In genomic region chr19:8589177-8589714, GRCh38 we compare ENCODE assay signal across 26 cellular contexts. TPM values are rescaled to one million over a fixed set of nuclear protein-coding genes. Genes with fewer than 3 reads are reported as not detected.
DNase-seq lines count a peak whose midpoint lies in the region; ATAC-seq, FAIRE-seq and TF ChIP-seq lines count a peak whose summit lies in the region.
"Had no signal": no experiment of that assay in that cellular context is flagged by ENCODE, and none has a peak within 500 bp of the region (broad histone marks: within the 10 kb centered on the region; RNA-seq: fewer than 3 reads in every experiment).

No MANE protein-coding gene starts in this region.

- in situ Hi-C loops in K562 (cut with MboI): no loop called here

- no peaks in the 10 kb centered on the region for H3K27me3 ChIP-seq in right cardiac atrium (ENCODE audit: control insufficient read depth, insufficient read depth)
- H3K27me3 ChIP-seq in K562 (ENCODE audit: control insufficient read depth in 2 of 2, insufficient read depth in 2 of 2, low read length in 2 of 2): peaks cover 9 to 28% of the 10 kb centered on the region in 2 experiments; a peak in 3 of 5 replicates
- peaks cover 39% of the 10 kb centered on the region for H3K27me3 ChIP-seq in neural progenitor cell
- peaks cover 3% of the 10 kb centered on the region for H3K27me3 ChIP-seq in osteoblast (ENCODE audit: insufficient read depth, low read length)
- H3K27me3 ChIP-seq: BE2C, BLaER1 had no signal

- H3K4me1 ChIP-seq in right cardiac atrium (ENCODE audit: control insufficient read depth, insufficient read depth, low read length) (no peaks in the 10 kb centered on the region), K562 (replicated peaks in 1 of 2; ENCODE audit: control insufficient read depth in 2 of 2, insufficient read depth in 2 of 2, low read length in 2 of 2) (peaks cover 6 to 41% of the 10 kb centered on the region in 2 experiments; a peak in 4 of 5 replicates), neural progenitor cell (peaks cover 3% of the 10 kb centered on the region), osteoblast (ENCODE audit: insufficient read depth, low read length) (peaks cover 8% of the 10 kb centered on the region)
- H3K4me1 ChIP-seq: BE2C had no signal

- 89% methylated on average over 32 of the region's 32 CpGs for WGBS in right cardiac atrium
- WGBS in K562 (ENCODE audit: insufficient coverage, low coverage, missing lambda C conversion rate): 4% methylated on average over 24 of the region's 32 CpGs

- no peak for FAIRE-seq in K562 (lab: Jason Lieb, UNC)
- FAIRE-seq: A204.1, G401.6, GM12891, GM19239 had no signal

- H3K27ac ChIP-seq in right cardiac atrium (ENCODE audit: low read length) (no peak overlapping the region), K562 (ENCODE audit: extremely low read depth, low read depth, low read length) (no peak overlapping the region), neural progenitor cell (no peak overlapping the region), osteoblast (ENCODE audit: low read depth, low read length) (no peak overlapping the region)
- H3K27ac ChIP-seq: BLaER1 had no signal

- peaks cover 6% of the 10 kb centered on the region for H3K4me1 Mint-ChIP-seq in neural progenitor cell

- no peak for TF ChIP-seq POLR2A in K562 (conservative IDR thresholded peaks at IDR 0.05)

- H3K4me3 ChIP-seq in right cardiac atrium (ENCODE audit: low read length) (no peak overlapping the region), K562 (no peak overlapping the region), neural progenitor cell (no peak overlapping the region), osteoblast (ENCODE audit: insufficient read depth, low read length) (no peak overlapping the region)
- H3K4me3 ChIP-seq: BLaER1 had no signal

- intact Hi-C loops in right cardiac atrium (cut with DNase I): no loop called here
- intact Hi-C loops in cardiac septum (cut with DNase I): no loop called here
- intact Hi-C loops in K562 (cut with micrococcal nuclease): no loop called here

- H2AFZ ChIP-seq in K562 (ENCODE audit: low read depth, low read length) (no peak overlapping the region), neural progenitor cell (replicated peaks) (no peak overlapping the region), osteoblast (ENCODE audit: low read length) (no peak overlapping the region)

- no peaks in the 10 kb centered on the region for H3K9me1 ChIP-seq in K562 (ENCODE audit: control insufficient read depth, insufficient read depth, low read length)

- no peak for TF ChIP-seq RAD21 in K562 (CRISPR knock-in tag; conservative IDR thresholded peaks at IDR 0.05 in 1 of 2, IDR thresholded peaks at IDR 0.05 in 1 of 2)

- TF ChIP-seq CTCF in K562 (IDR thresholded peaks at IDR 0.05 in 2 of 3, conservative IDR thresholded peaks at IDR 0.05 in 1 of 3; ENCODE audit: insufficient read depth in 2 of 3, low read depth in 1 of 3, low read length in 3 of 3) (no peak), neural progenitor cell (IDR thresholded peaks at IDR 0.05) (no peak), osteoblast (IDR thresholded peaks at IDR 0.05; ENCODE audit: extremely low read depth, low read depth, low read length) (no peak)

- peaks cover 18% of the 10 kb centered on the region for H3K27me3 Mint-ChIP-seq in neural progenitor cell (ENCODE audit: insufficient read depth, low read depth)
- H3K27me3 Mint-ChIP-seq: CD4-positive, alpha-beta memory T cell had no signal

- H4K20me1 ChIP-seq in K562 (replicated peaks; ENCODE audit: control insufficient read depth, insufficient read depth, low read length) (peaks cover 8% of the 10 kb centered on the region; the same call in 1 of the 2 replicates), neural progenitor cell (ENCODE audit: low read depth) (no peaks in the 10 kb centered on the region), osteoblast (ENCODE audit: insufficient read depth, low read length) (no peaks in the 10 kb centered on the region)

- H3K79me2 ChIP-seq in K562 (ENCODE audit: control insufficient read depth, insufficient read depth, low read length): no peaks in the 10 kb centered on the region
- H3K79me2 ChIP-seq in neural progenitor cell (ENCODE audit: low read depth): no peaks in the 10 kb centered on the region
- H3K79me2 ChIP-seq in osteoblast (ENCODE audit: insufficient read depth, low read length): no peaks in the 10 kb centered on the region

- CTCF ChIA-PET in K562 (lab: Yijun Ruan, JAX; ENCODE audit: low intra/inter-chr PET ratio): no interaction called here

- BruUV-seq in K562 (replicated peaks; lab: Mats Ljungman, UMichigan): no TSS peak

- H3F3A ChIP-seq in neural progenitor cell (ENCODE audit: low read depth): peaks cover 10% of the 10 kb centered on the region

- H3K9me3 Mint-ChIP-seq in neural progenitor cell: peaks cover 6% of the 10 kb centered on the region

- peaks cover 2% of the 10 kb centered on the region for H3K36me3 Mint-ChIP-seq in neural progenitor cell

- POLR2A ChIA-PET in K562 (lab: Yijun Ruan, JAX): no interaction called here

- DNase-seq in right cardiac atrium (peak in 2 of 3 donors; percentile 39 to 57), cardiac septum (ENCODE audit: low spot score) (no peak), K562 (ENCODE audit: extremely low read depth in 1 of 4, low spot score in 3 of 4) (no peak), neural progenitor cell (ENCODE audit: low spot score) (no peak), osteoblast (ENCODE audit: insufficient read length, low spot score, missing footprints) (peak; percentile 41), putamen (ENCODE audit: low spot score) (no peak), H4 (ENCODE audit: low spot score) (no peak)
- DNase-seq: 8988T; ACHN; BE2C; C1 segment of cervical spinal cord; CD4-positive, alpha-beta memory T cell; CD4-positive, CD25-positive, alpha-beta regulatory T cell; CD8-positive, alpha-beta memory T cell; COR-L47; DMS79 treated with DMSO at 0.1 percent for 48 hours; GF-D8 had no signal

- H3K36me3 ChIP-seq in K562 (ENCODE audit: control insufficient read depth, insufficient read depth, low read length) (no peaks in the 10 kb centered on the region), neural progenitor cell (no peaks in the 10 kb centered on the region), osteoblast (ENCODE audit: insufficient read depth, low read length) (no peaks in the 10 kb centered on the region)
- H3K36me3 ChIP-seq: BE2C had no signal

- H3K4me2 ChIP-seq in K562 (ENCODE audit: insufficient read depth, low read length) (no peak overlapping the region), neural progenitor cell (no peak overlapping the region), osteoblast (ENCODE audit: insufficient read depth, low read length) (no peak overlapping the region)
- H3K4me2 ChIP-seq: BLaER1 had no signal

- H3K9ac ChIP-seq in K562 (ENCODE audit: insufficient read depth in 1 of 2, low read depth in 2 of 2, low read length in 2 of 2): no peak overlapping the region; a peak in 1 of 4 replicates
- no peak overlapping the region for H3K9ac ChIP-seq in neural progenitor cell
- H3K9ac ChIP-seq: BLaER1 had no signal

- H3K27ac Mint-ChIP-seq in neural progenitor cell: no peak overlapping the region
- H3K27ac Mint-ChIP-seq: CD14-positive monocyte had no signal

- TF ChIP-seq EP300 in K562 (IDR thresholded peaks at IDR 0.05; ENCODE audit: low read length): no peak

- ATAC-seq in right cardiac atrium: no peak
- no peak for ATAC-seq in K562
- ATAC-seq in HG03159 (IDR thresholded peaks at IDR 0.05; ENCODE audit: unreplicated experiment): no peak

- H3K4me3 Mint-ChIP-seq in neural progenitor cell: peak overlapping the region; percentile 64
- H3K4me3 Mint-ChIP-seq: CD8-positive, alpha-beta memory T cell had no signal

- H3K9me3 ChIP-seq in right cardiac atrium (ENCODE audit: control insufficient read depth, low read length) (no peaks in the 10 kb centered on the region), K562 (replicated peaks; ENCODE audit: control insufficient read depth, insufficient read depth, low read depth, low read length) (no peaks in the 10 kb centered on the region; the same call in 1 of the 2 replicates), neural progenitor cell (ENCODE audit: low read depth) (no peaks in the 10 kb centered on the region), osteoblast (ENCODE audit: low read depth, low read length) (no peaks in the 10 kb centered on the region)
- H3K9me3 ChIP-seq: BE2C had no signal

RNA-seq across cellular contexts. Expression of gene MYO1F, which starts 12.0 kb away (rescaled TPM):
- total RNA-seq in right cardiac atrium (10 to 100 TPM; 11.3 to 23.2 (median 15.3) TPM), cardiac septum (9.0 TPM), K562 (2014; rRNA removed) (2.0 and 5.7 TPM in 2 replicates), K562 (2014; rRNA removed; fragmentation: Illumina TruSeq; extraction: Trizol) (2.6 and 2.8 TPM in 2 replicates), K562 (2015; rRNA removed; fragmentation: Illumina TruSeq; extraction: Trizol) (8.1 and 9.4 TPM in 2 replicates), K562 (2021) (4.5 and 6.0 TPM in 2 replicates), neural progenitor cell (ENCODE audit: low replicate concordance) (0.09 and 0.15 TPM in 2 replicates), osteoblast (under 0.01 and 0.72 TPM in 2 replicates)
- polyA plus RNA-seq in right cardiac atrium (9.3 TPM), K562 (2011; rRNA removed) (3.5 and 8.1 TPM in 2 replicates), K562 (2014; fragmentation: Illumina TruSeq; extraction: Trizol) (5.3 and 5.6 TPM in 2 replicates), K562 (2014; fragmentation: Nextera tagmentation; extraction: Ambion mirVana) (under 1 TPM; 0.78 to 0.82 TPM), K562 (2014; rRNA removed) (3.0 and 4.3 TPM in 2 replicates)
- total RNA-seq in K562 (2011; cell fraction: chromatin; rRNA removed; ENCODE audit: low replicate concordance): 5.4 and 19.9 TPM in 2 replicates
- total RNA-seq in K562 (2011; cell fraction: nucleolus; rRNA removed): 7.4 and 10.8 TPM in 2 replicates
- 7.2 and 14.7 TPM in 2 replicates for total RNA-seq in K562 (2011; cell fraction: nucleoplasm; rRNA removed)
- polyA plus RNA-seq in K562 (2011; cell fraction: cytosol; rRNA removed): 4.3 and 17.3 TPM in 2 replicates
- polyA plus RNA-seq in K562 (2011; cell fraction: nucleus; rRNA removed): 5.6 and 11.4 TPM in 2 replicates
- polyA plus RNA-seq in K562 (2012): 10.8 and 26.9 TPM in 2 replicates
- polyA minus RNA-seq in K562 (2011; rRNA and poly(A)+ RNA removed): 3.7 and 10.6 TPM in 2 replicates
- 5.9 and 10.6 TPM in 2 replicates for polyA minus RNA-seq in K562 (2011; cell fraction: cytosol; rRNA and poly(A)+ RNA removed)
- 6.1 and 9.4 TPM in 2 replicates for polyA minus RNA-seq in K562 (2011; cell fraction: nucleus; rRNA and poly(A)+ RNA removed)
- total RNA-seq in H4 (2014; rRNA removed; shearing (Covaris generic)): 0.17 TPM in 1 of 2 replicates, not detected in the other

RNA-seq across cellular contexts. Expression of gene ADAMTS10, which starts 21.3 kb away (rescaled TPM):
- 10 to 100 TPM; 16.1 to 29.3 (median 22.0) TPM for total RNA-seq in right cardiac atrium
- polyA plus RNA-seq in right cardiac atrium: 18.1 TPM
- 15.0 TPM for total RNA-seq in cardiac septum
- 2.3 and 5.9 TPM in 2 replicates for total RNA-seq in K562 (2011; cell fraction: chromatin; rRNA removed; ENCODE audit: low replicate concordance)
- total RNA-seq in K562 (2011; cell fraction: nucleolus; rRNA removed): 2.6 and 5.5 TPM in 2 replicates
- 2.8 and 3.6 TPM in 2 replicates for total RNA-seq in K562 (2011; cell fraction: nucleoplasm; rRNA removed)
- total RNA-seq in K562 (2014; rRNA removed): 0.33 and 0.41 TPM in 2 replicates
- not detected in 2 replicates for total RNA-seq in K562 (2014; rRNA removed; fragmentation: Illumina TruSeq; extraction: Trizol)
- total RNA-seq in K562 (2015; rRNA removed; fragmentation: Illumina TruSeq; extraction: Trizol): 0.30 and 0.33 TPM in 2 replicates
- total RNA-seq in K562 (2021): 0.29 and 1.2 TPM in 2 replicates
- 0.28 and 0.57 TPM in 2 replicates for polyA plus RNA-seq in K562 (2011; rRNA removed)
- polyA plus RNA-seq in K562 (2011; cell fraction: cytosol; rRNA removed): 0.72 and 1.2 TPM in 2 replicates
- polyA plus RNA-seq in K562 (2011; cell fraction: nucleus; rRNA removed): 3.7 and 14.1 TPM in 2 replicates
- 0.76 and 1.1 TPM in 2 replicates for polyA plus RNA-seq in K562 (2012)
- 0.30 TPM in 1 of 2 replicates, not detected in the other for polyA plus RNA-seq in K562 (2014; fragmentation: Illumina TruSeq; extraction: Trizol)
- not detected for polyA plus RNA-seq in K562 (2014; fragmentation: Nextera tagmentation; extraction: Ambion mirVana)
- 0.84 and 1.8 TPM in 2 replicates for polyA plus RNA-seq in K562 (2014; rRNA removed)
- 0.30 and 0.53 TPM in 2 replicates for polyA minus RNA-seq in K562 (2011; rRNA and poly(A)+ RNA removed)
- 1.4 TPM in 1 of 2 replicates, not detected in the other for polyA minus RNA-seq in K562 (2011; cell fraction: cytosol; rRNA and poly(A)+ RNA removed)
- 1.8 and 6.3 TPM in 2 replicates for polyA minus RNA-seq in K562 (2011; cell fraction: nucleus; rRNA and poly(A)+ RNA removed)
- total RNA-seq in neural progenitor cell (ENCODE audit: low replicate concordance): 5.8 and 7.9 TPM in 2 replicates
- total RNA-seq in osteoblast: 49.6 and 56.3 TPM in 2 replicates
- 0.62 and 0.83 TPM in 2 replicates for total RNA-seq in H4 (2014; rRNA removed; shearing (Covaris generic))
- polyA plus RNA-seq: CD14-positive monocyte had no signal

RNA-seq across cellular contexts. Expression of gene NFILZ, which starts 41.2 kb away (rescaled TPM):
- total RNA-seq in right cardiac atrium (not detected), cardiac septum (not detected), K562 (2014; rRNA removed) (not detected in 2 replicates), K562 (2014; rRNA removed; fragmentation: Illumina TruSeq; extraction: Trizol) (not detected in 2 replicates), K562 (2015; rRNA removed; fragmentation: Illumina TruSeq; extraction: Trizol) (not detected in 2 replicates), K562 (2021) (not detected in 2 replicates), neural progenitor cell (ENCODE audit: low replicate concordance) (not detected in 2 replicates), osteoblast (not detected in 2 replicates)
- polyA plus RNA-seq in right cardiac atrium (not detected), K562 (2011; rRNA removed) (not detected in 2 replicates), K562 (2014; fragmentation: Illumina TruSeq; extraction: Trizol) (not detected in 2 replicates), K562 (2014; fragmentation: Nextera tagmentation; extraction: Ambion mirVana) (not detected), K562 (2014; rRNA removed) (not detected in 2 replicates)
- not detected in 2 replicates for total RNA-seq in K562 (2011; cell fraction: chromatin; rRNA removed; ENCODE audit: low replicate concordance)
- total RNA-seq in K562 (2011; cell fraction: nucleolus; rRNA removed): not detected in 2 replicates
- not detected in 2 replicates for total RNA-seq in K562 (2011; cell fraction: nucleoplasm; rRNA removed)
- not detected in 2 replicates for polyA plus RNA-seq in K562 (2011; cell fraction: cytosol; rRNA removed)
- not detected in 2 replicates for polyA plus RNA-seq in K562 (2011; cell fraction: nucleus; rRNA removed)
- polyA plus RNA-seq in K562 (2012): not detected in 2 replicates
- not detected in 2 replicates for polyA minus RNA-seq in K562 (2011; rRNA and poly(A)+ RNA removed)
- not detected in 2 replicates for polyA minus RNA-seq in K562 (2011; cell fraction: cytosol; rRNA and poly(A)+ RNA removed)
- not detected in 2 replicates for polyA minus RNA-seq in K562 (2011; cell fraction: nucleus; rRNA and poly(A)+ RNA removed)
- not detected in 2 replicates for total RNA-seq in H4 (2014; rRNA removed; shearing (Covaris generic))
- total RNA-seq: A673; CD4-positive, alpha-beta memory T cell; CD4-positive, CD25-positive, alpha-beta regulatory T cell; CD8-positive, alpha-beta memory T cell had no signal
- polyA plus RNA-seq: AG04450; CD14-positive monocyte; CD4-positive, alpha-beta memory T cell; CD4-positive, CD25-positive, alpha-beta regulatory T cell; CD8-positive, alpha-beta memory T cell had no signal

Comparison
In these comparisons a context has a peak if more than half of its experiments do, and no peak if none do; other contexts are left out.
1. DNase-seq: peak in right cardiac atrium (2 of 3) and osteoblast (single experiment); none in cardiac septum (single experiment), K562 (0 of 4), neural progenitor cell (single experiment), putamen (single experiment) and H4 (single experiment).